In genomic region chr7:107746006-107746405, GRCh38 we compare ENCODE assay signal across 12 cellular contexts. TPM values are rescaled to one million over a fixed set of nuclear protein-coding genes. Genes with fewer than 3 reads are reported as not detected.
DNase-seq lines count a peak whose midpoint lies in the region; ATAC-seq and TF ChIP-seq lines count a peak whose summit lies in the region.
"Had no signal": no experiment of that assay in that cellular context is flagged by ENCODE, and none has a peak within 500 bp of the region (broad histone marks: within the 10 kb centered on the region; RNA-seq: fewer than 3 reads in every experiment).

No MANE protein-coding gene starts in this region.

- H3K9me3 ChIP-seq in breast epithelium: no peaks in the 10 kb centered on the region
- no peaks in the 10 kb centered on the region for H3K9me3 ChIP-seq in suprapubic skin
- H3K9me3 ChIP-seq in BE2C: no peaks in the 10 kb centered on the region
- no peaks in the 10 kb centered on the region for H3K9me3 ChIP-seq in upper lobe of right lung

- H3K36me3 Mint-ChIP-seq in MCF 10A (ENCODE audit: insufficient read depth, unreplicated experiment): peaks cover 22% of the 10 kb centered on the region
- H3K36me3 Mint-ChIP-seq in activated B cell treated with CpG ODN at 0.5 μM for 24 hours (ENCODE audit: low read depth): peaks cover 42% of the 10 kb centered on the region

- WGBS in suprapubic skin: 49% methylated on average over 3 of the region's 3 CpGs

- no peaks in the 10 kb centered on the region for H3K27me3 Mint-ChIP-seq in MCF 10A (ENCODE audit: insufficient read depth, unreplicated experiment)
- H3K27me3 Mint-ChIP-seq in activated B cell treated with CpG ODN at 0.5 μM for 24 hours: no peaks in the 10 kb centered on the region

- ATAC-seq in activated B cell treated with CpG ODN at 0.5 μM for 24 hours (ENCODE audit: low read depth) (no peak), GM18520 (IDR thresholded peaks at IDR 0.05; ENCODE audit: unreplicated experiment) (no peak), upper lobe of right lung (no peak)
- ATAC-seq: Right ventricle myocardium inferior had no signal

- H3K4me1 ChIP-seq in breast epithelium (peaks cover 0 to 4% of the 10 kb centered on the region in 2 donors), suprapubic skin (peaks cover 44% of the 10 kb centered on the region), BE2C (no peaks in the 10 kb centered on the region), upper lobe of right lung (peaks cover 33% of the 10 kb centered on the region)

- TF ChIP-seq EP300 in suprapubic skin (IDR thresholded peaks at IDR 0.05): no peak

- H3K36me3 ChIP-seq in breast epithelium (no peaks in the 10 kb centered on the region), suprapubic skin (peaks cover 13% of the 10 kb centered on the region), BE2C (peaks cover 10% of the 10 kb centered on the region), upper lobe of right lung (peaks cover 25% of the 10 kb centered on the region)

- no TSS peak for BruUV-seq in MCF 10A (replicated peaks; lab: Mats Ljungman, UMichigan)

- no peak for TF ChIP-seq CTCF in MCF 10A (IDR thresholded peaks at IDR 0.05; ENCODE audit: unreplicated experiment)
- TF ChIP-seq CTCF in breast epithelium (IDR thresholded peaks at IDR 0.05): no peak
- TF ChIP-seq CTCF in activated B cell treated with CpG ODN at 0.5 μM for 24 hours (IDR thresholded peaks at IDR 0.05): no peak
- TF ChIP-seq CTCF in foreskin fibroblast (IDR thresholded peaks at IDR 0.05; ENCODE audit: low read depth, low read length): no peak
- no peak for TF ChIP-seq CTCF in suprapubic skin (IDR thresholded peaks at IDR 0.05)
- TF ChIP-seq CTCF in BE2C (IDR thresholded peaks at IDR 0.05; ENCODE audit: low read depth, low read length): no peak
- no peak for TF ChIP-seq CTCF in upper lobe of right lung (IDR thresholded peaks at IDR 0.05)

- intact Hi-C loops in MCF 10A (cut with micrococcal nuclease) (no loop called here), breast epithelium (cut with DNase I; ENCODE audit: low total_unique reads) (loop anchor here (10.0 kb wide), 1 partner anchor 129 kb away; no protein-coding TSS in a partner anchor), activated B cell treated with CpG ODN at 0.5 μM for 24 hours (cut with micrococcal nuclease) (no loop called here), upper lobe of right lung (cut with DNase I) (loop anchor here (10.0 kb wide), 1 partner anchor 129 kb away; no protein-coding TSS in a partner anchor)

- H3K27me3 ChIP-seq in breast epithelium (no peaks in the 10 kb centered on the region), suprapubic skin (no peaks in the 10 kb centered on the region), BE2C (no peaks in the 10 kb centered on the region), upper lobe of right lung (no peaks in the 10 kb centered on the region)

- CTCF ChIA-PET in MCF 10A (lab: Yijun Ruan, JAX): interaction anchor here (0.7 to 10.4 kb wide), 6 partner anchors 9 to 318 kb away, joined by 3 to 227 read pairs (median 4); no protein-coding TSS in a partner anchor
- CTCF ChIA-PET in activated B cell treated with CpG ODN at 0.5 μM for 24 hours (lab: Charles Lee): interaction anchor here (1.2 to 1.6 kb wide), 2 partner anchors 129 to 1026 kb away, joined by 3 to 4 read pairs; no protein-coding TSS in a partner anchor

- H3K4me3 ChIP-seq in breast epithelium (peak overlapping the region in 1 of 3 donors; percentile 95), foreskin fibroblast (ENCODE audit: low read depth in 1 of 2, low read length in 2 of 2) (peak overlapping the region; percentile 78 to 94), suprapubic skin (peak overlapping the region; percentile 86), BE2C (ENCODE audit: low read depth, low read length) (no peak overlapping the region), upper lobe of right lung (no peak overlapping the region)

- H3K9me3 Mint-ChIP-seq in MCF 10A (ENCODE audit: unreplicated experiment) (no peaks in the 10 kb centered on the region), activated B cell treated with CpG ODN at 0.5 μM for 24 hours (no peaks in the 10 kb centered on the region)

- peak overlapping the region; percentile 94 for H3K4me3 Mint-ChIP-seq in MCF 10A (ENCODE audit: unreplicated experiment)
- H3K4me3 Mint-ChIP-seq in activated B cell treated with CpG ODN at 0.5 μM for 24 hours: peak overlapping the region; percentile 65

- DNase-seq in MCF 10A (ENCODE audit: unreplicated experiment) (no peak), breast epithelium (ENCODE audit: low spot score in 2 of 2) (no peak), activated B cell treated with CpG ODN at 0.5 μM for 24 hours (no peak), foreskin fibroblast (no peak), suprapubic skin (ENCODE audit: low spot score in 2 of 2) (no peak), BE2C (no peak), upper lobe of right lung (no peak)
- DNase-seq: cortex of kidney, GOT3, nucleus accumbens had no signal

- H3K27ac Mint-ChIP-seq in MCF 10A (ENCODE audit: low read depth, unreplicated experiment): peak overlapping the region; percentile 97
- peak overlapping the region; percentile 2 for H3K27ac Mint-ChIP-seq in activated B cell treated with CpG ODN at 0.5 μM for 24 hours

- POLR2A ChIA-PET in MCF 10A (lab: Yijun Ruan, JAX) (interaction anchor here (1.0 to 5.3 kb wide), 5 partner anchors 10 to 283 kb away, joined by 3 to 93 read pairs (median 6); partner anchors contain the start of gene DLD), activated B cell treated with CpG ODN at 0.5 μM for 24 hours (lab: Charles Lee) (interaction anchor here (1.0 kb wide), 1 partner anchor 182 kb away, joined by 3 read pairs; no protein-coding TSS in a partner anchor)

- TF ChIP-seq POLR2A in breast epithelium (IDR thresholded peaks at IDR 0.05): no peak
- TF ChIP-seq POLR2A in suprapubic skin (IDR thresholded peaks at IDR 0.05): no peak

- H3K4me1 Mint-ChIP-seq in MCF 10A (ENCODE audit: insufficient read depth, unreplicated experiment) (peaks cover 21% of the 10 kb centered on the region), activated B cell treated with CpG ODN at 0.5 μM for 24 hours (peaks cover 57% of the 10 kb centered on the region)

- no peak overlapping the region for H3K27ac ChIP-seq in breast epithelium
- no peak overlapping the region for H3K27ac ChIP-seq in suprapubic skin
- H3K27ac ChIP-seq in upper lobe of right lung: no peak overlapping the region

RNA-seq across cellular contexts. Expression of gene CBLL1, which starts 2.1 kb away (rescaled TPM):
- total RNA-seq in MCF 10A (2022) (34.5 and 39.7 TPM in 2 replicates), breast epithelium (10 to 100 TPM; 27.5 to 49.3 (median 30.4) TPM), activated B cell treated with CpG ODN at 0.5 μM for 24 hours (35.3 and 47.2 TPM in 2 replicates), suprapubic skin (10 to 100 TPM; 47.4 to 63.0 (median 49.9) TPM), upper lobe of right lung (22.8 TPM)
- 40.2 TPM for polyA plus RNA-seq in BE2C (2012; ENCODE audit: insufficient read depth, insufficient read length, low read depth)

RNA-seq across cellular contexts. Expression of gene SLC26A3, which starts 57.0 kb away (rescaled TPM):
- total RNA-seq in MCF 10A (2022): not detected in 2 replicates
- total RNA-seq in breast epithelium: 10 to 100 TPM in 2 of 3 donors, not detected in 1; 13.6 to 36.4 TPM
- total RNA-seq in activated B cell treated with CpG ODN at 0.5 μM for 24 hours: not detected in 2 replicates
- total RNA-seq in suprapubic skin: 1 to 10 TPM in 2 of 4 donors, not detected in 2; 1.5 to 2.3 TPM
- polyA plus RNA-seq in BE2C (2012; ENCODE audit: insufficient read depth, insufficient read length, low read depth): 0.34 TPM
- total RNA-seq in upper lobe of right lung: not detected
- total RNA-seq: Right ventricle myocardium inferior had no signal

Comparison
In these comparisons a context has a peak if more than half of its experiments do, and no peak if none do; other contexts are left out.
1. intact Hi-C loops: an anchor here in breast epithelium (10.0 kb wide) and upper lobe of right lung (10.0 kb wide); none called in MCF 10A and activated B cell treated with CpG ODN at 0.5 μM for 24 hours.
2. H3K4me3 ChIP-seq: peak in foreskin fibroblast (2 of 2) and suprapubic skin (single experiment); none in BE2C (single experiment) and upper lobe of right lung (single experiment).